ENCODE assay signal across 1 cellular context in genomic region chr4:48907706-48908477, GRCh38.
TF ChIP-seq lines count a peak whose summit lies in the region.

No MANE protein-coding gene starts in this region.

TF ChIP-seq in K562, 482 proteins besides CTCF, POLR2A, EP300 and RAD21 (continued from another document):
- no peak for TF ChIP-seq RREB1 (CRISPR knock-in tag; IDR thresholded peaks at IDR 0.05)
- no peak for TF ChIP-seq THAP12 (CRISPR knock-in tag; IDR thresholded peaks at IDR 0.05)
- peak; percentile 23; the same call in 1 of the 2 replicates for TF ChIP-seq ZNF239 (CRISPR knock-in tag; IDR thresholded peaks at IDR 0.05)
- TF ChIP-seq ETS1 (conservative IDR thresholded peaks at IDR 0.05; ENCODE audit: control insufficient read depth, low read depth, low read length) = no peak
- TF ChIP-seq ILF3 (IDR thresholded peaks at IDR 0.05; ENCODE audit: borderline replicate concordance) = no peak
- no peak for TF ChIP-seq TAF15 (IDR thresholded peaks at IDR 0.05; ENCODE audit: low read depth, low read length)
- no peak for TF ChIP-seq VEZF1 (CRISPR knock-in tag; IDR thresholded peaks at IDR 0.05)
- TF ChIP-seq E2F6 (IDR thresholded peaks at IDR 0.05; ENCODE audit: borderline replicate concordance in 1 of 2, extremely low read depth in 1 of 2, insufficient read depth in 1 of 2, insufficient read length in 1 of 2, low read depth in 1 of 2, low read length in 1 of 2, poor library complexity in 1 of 2, severe bottlenecking in 1 of 2) = no peak
- TF ChIP-seq MLLT1 (IDR thresholded peaks at IDR 0.05) = no peak
- no peak for TF ChIP-seq MAZ (CRISPR knock-in tag; conservative IDR thresholded peaks at IDR 0.05 in 1 of 2, IDR thresholded peaks at IDR 0.05 in 1 of 2)
- no peak for TF ChIP-seq ZNF507 (tag; conservative IDR thresholded peaks at IDR 0.05)
- TF ChIP-seq ZNF354B (CRISPR knock-in tag; IDR thresholded peaks at IDR 0.05) = 0 out of 2 replicates have a peak, but pooled peaks have one; percentile 20
- TF ChIP-seq MCM2 (IDR thresholded peaks at IDR 0.05; ENCODE audit: low read depth) = no peak
- TF ChIP-seq PCBP2 (IDR thresholded peaks at IDR 0.05; ENCODE audit: low read depth, low read length, poor library complexity, severe bottlenecking) = no peak
- TF ChIP-seq POLR2G (IDR thresholded peaks at IDR 0.05; ENCODE audit: low read depth, low read length) = no peak
- TF ChIP-seq ETV1 (tag; conservative IDR thresholded peaks at IDR 0.05; ENCODE audit: low read depth) = no peak
- TF ChIP-seq CTCFL (IDR thresholded peaks at IDR 0.05; ENCODE audit: borderline replicate concordance, insufficient read depth, low read depth, low read length, poor library complexity, severe bottlenecking) = no peak
- TF ChIP-seq ELF2 (CRISPR knock-in tag; IDR thresholded peaks at IDR 0.05) = no peak
- no peak for TF ChIP-seq SETDB1 (IDR thresholded peaks at IDR 0.05; ENCODE audit: low read length)
- TF ChIP-seq ZBTB7A (IDR thresholded peaks at IDR 0.05; ENCODE audit: borderline replicate concordance, control insufficient read depth, low read depth, low read length) = no peak
- TF ChIP-seq KLF6 (CRISPR knock-in tag; IDR thresholded peaks at IDR 0.05; ENCODE audit: borderline replicate concordance) = peak; percentile 64; the same call in 1 of the 2 replicates
- TF ChIP-seq FUS (optimal IDR thresholded peaks at IDR 0.05; ENCODE audit: low read depth, low read length) = no peak
- no peak for TF ChIP-seq HMG20A (CRISPR knock-in tag; conservative IDR thresholded peaks at IDR 0.05)
- TF ChIP-seq DACH1 (IDR thresholded peaks at IDR 0.05; ENCODE audit: partially characterized antibody) = no peak
- no peak for TF ChIP-seq ZNF408 (CRISPR knock-in tag; IDR thresholded peaks at IDR 0.05; ENCODE audit: low read depth)
- 0 out of 2 replicates have a peak, but pooled peaks have one; percentile 28 for TF ChIP-seq MECOM (CRISPR knock-in tag; IDR thresholded peaks at IDR 0.05)
- no peak for TF ChIP-seq SP1 (CRISPR knock-in tag; IDR thresholded peaks at IDR 0.05)
- no peak for TF ChIP-seq DPF2 (IDR thresholded peaks at IDR 0.05)
- no peak for TF ChIP-seq PHF21A (IDR thresholded peaks at IDR 0.05; ENCODE audit: borderline replicate concordance, low read depth)
- TF ChIP-seq SUPT5H (IDR thresholded peaks at IDR 0.05) = no peak
- no peak for TF ChIP-seq ZNF583 (CRISPR knock-in tag; IDR thresholded peaks at IDR 0.05)
- no peak for TF ChIP-seq ZFX (CRISPR knock-in tag; IDR thresholded peaks at IDR 0.05)
- TF ChIP-seq ZBTB33 (CRISPR knock-in tag; IDR thresholded peaks at IDR 0.05) = no peak
- TF ChIP-seq SMC3 (conservative IDR thresholded peaks at IDR 0.05; ENCODE audit: insufficient read depth, low read depth, low read length) = no peak
